ENCODE assay signal across 17 cellular contexts in the genomic region with DNA sequence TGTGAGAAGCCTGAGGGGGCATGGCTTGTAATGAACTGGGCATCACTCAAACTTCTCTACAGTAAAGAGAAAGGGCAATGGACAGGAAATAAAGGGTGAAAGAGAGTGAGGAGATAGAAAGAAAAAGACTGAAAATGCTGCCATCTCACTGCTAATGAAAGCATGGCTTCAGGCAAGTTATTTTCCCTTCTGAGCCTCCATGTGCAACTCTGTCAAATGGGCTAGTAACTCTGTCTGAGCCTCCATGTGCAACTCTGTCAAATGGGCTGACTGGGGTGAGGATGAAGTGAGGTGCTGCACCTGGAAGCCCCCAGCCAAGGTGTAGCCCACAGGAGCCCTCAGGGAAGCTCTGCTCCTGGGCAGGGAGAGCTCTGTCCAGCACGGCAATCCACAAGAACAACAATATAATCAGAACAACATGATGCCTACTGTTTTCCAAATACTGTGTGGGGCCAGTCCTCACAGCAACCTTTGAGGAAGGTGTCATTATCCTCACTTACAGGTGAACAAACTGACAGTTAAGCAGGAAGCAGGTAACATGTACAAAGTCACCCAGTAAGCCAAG.
DNase-seq lines count a peak whose midpoint lies in the region; ATAC-seq, FAIRE-seq and TF ChIP-seq lines count a peak whose summit lies in the region.
"Had no signal": no experiment of that assay in that cellular context is flagged by ENCODE, and none has a peak within 500 bp of the region (broad histone marks: within the 10 kb centered on the region; RNA-seq: fewer than 3 reads in every experiment).

No MANE protein-coding gene starts in this region.

- SMC1A ChIA-PET in GM12878 (lab: Charles Lee; ENCODE audit: uncharacterized antibody, unreplicated experiment), result no interaction called here

- H3K4me3 ChIP-seq in HepG2 (replicated peaks in 1 of 3; ENCODE audit: insufficient read depth in 1 of 3, low read depth in 2 of 3, low read length in 3 of 3) (no peak overlapping the region), right lobe of liver (no peak overlapping the region), GM12878 (no peak overlapping the region), neural progenitor cell (no peak overlapping the region)
- H3K4me3 ChIP-seq: BLaER1 had no signal

- H3K9ac ChIP-seq in HepG2 (ENCODE audit: insufficient read depth, low read depth, low read length) (no peak overlapping the region), GM12878 (ENCODE audit: control insufficient read depth, insufficient read depth, low read length) (no peak overlapping the region), neural progenitor cell (no peak overlapping the region)
- H3K9ac ChIP-seq: BLaER1 had no signal

- H3K9me3 ChIP-seq in HepG2 (ENCODE audit: low read length) (no peaks in the 10 kb centered on the region), right lobe of liver (no peaks in the 10 kb centered on the region), GM12878 (replicated peaks; ENCODE audit: control insufficient read depth, insufficient read depth, low read length) (no peaks in the 10 kb centered on the region), neural progenitor cell (ENCODE audit: low read depth) (no peaks in the 10 kb centered on the region)
- H3K9me3 ChIP-seq: BLaER1 had no signal

- H3K4me1 ChIP-seq in HepG2 (ENCODE audit: insufficient read depth, low read length) (no peaks in the 10 kb centered on the region), right lobe of liver (no peaks in the 10 kb centered on the region), GM12878 (ENCODE audit: control insufficient read depth, insufficient read depth, low read length) (no peaks in the 10 kb centered on the region), neural progenitor cell (peaks cover 38% of the 10 kb centered on the region)
- H3K4me1 ChIP-seq: BLaER1 had no signal

- no peak overlapping the region for H3K4me3 Mint-ChIP-seq in neural progenitor cell
- H3K4me3 Mint-ChIP-seq in glutamatergic neuron (ENCODE audit: unreplicated experiment), result no peak overlapping the region
- H3K4me3 Mint-ChIP-seq: CD4-positive, alpha-beta memory T cell had no signal

- H3K79me2 ChIP-seq in HepG2 (ENCODE audit: insufficient read depth, low read length) (no peaks in the 10 kb centered on the region), GM12878 (ENCODE audit: control insufficient read depth, insufficient read depth, low read length) (no peaks in the 10 kb centered on the region), neural progenitor cell (ENCODE audit: low read depth) (no peaks in the 10 kb centered on the region)

- no peak overlapping the region for H2AFZ ChIP-seq in HepG2 (ENCODE audit: low read length)
- no peak overlapping the region for H2AFZ ChIP-seq in GM12878 (ENCODE audit: control insufficient read depth, low read depth, low read length)
- H2AFZ ChIP-seq in neural progenitor cell (replicated peaks), result no peak overlapping the region

- no peak for ATAC-seq in HepG2
- no peak for ATAC-seq in right lobe of liver
- no peak for ATAC-seq in GM12878
- ATAC-seq in GM19023 (IDR thresholded peaks at IDR 0.05; ENCODE audit: unreplicated experiment), result no peak

- FAIRE-seq in HepG2 (lab: Jason Lieb, UNC) (no peak), GM12878 (lab: Jason Lieb, UNC) (no peak)
- FAIRE-seq: GM19239, H54 had no signal

- H3K36me3 ChIP-seq in HepG2 (replicated peaks in 1 of 2; ENCODE audit: control insufficient read depth in 1 of 2, insufficient read depth in 2 of 2, low read length in 2 of 2) (no peaks in the 10 kb centered on the region), right lobe of liver (no peaks in the 10 kb centered on the region), GM12878 (ENCODE audit: control insufficient read depth in 2 of 2, insufficient read depth in 2 of 2, low read length in 1 of 2) (no peaks in the 10 kb centered on the region), neural progenitor cell (no peaks in the 10 kb centered on the region)
- H3K36me3 ChIP-seq: BLaER1 had no signal

- POLR2A ChIA-PET in HepG2 (lab: Yijun Ruan, JAX) (no interaction called here), GM12878 (lab: Charles Lee) (no interaction called here)

- TF ChIP-seq POLR2A in HepG2 (IDR thresholded peaks at IDR 0.05; ENCODE audit: insufficient read depth in 1 of 2, low read depth in 2 of 2, low read length in 2 of 2) (no peak), right lobe of liver (IDR thresholded peaks at IDR 0.05) (no peak), GM12878 (IDR thresholded peaks at IDR 0.05; ENCODE audit: low read depth, low read length) (no peak)

- no peak overlapping the region for H3K27ac Mint-ChIP-seq in neural progenitor cell
- no peak overlapping the region for H3K27ac Mint-ChIP-seq in glutamatergic neuron (ENCODE audit: unreplicated experiment)
- H3K27ac Mint-ChIP-seq: CD4-positive, alpha-beta memory T cell had no signal

- CTCF ChIA-PET in HepG2 (lab: Yijun Ruan, JAX; ENCODE audit: low intra/inter-chr PET ratio, low total read pairs) (no interaction called here), GM12878 (lab: Yijun Ruan, JAX) (no interaction called here)

- TF ChIP-seq CTCF in HepG2 (CRISPR knock-in tag; IDR thresholded peaks at IDR 0.05) (no peak), right lobe of liver (IDR thresholded peaks at IDR 0.05) (no peak), GM12878 (IDR thresholded peaks at IDR 0.05 in 2 of 3, conservative IDR thresholded peaks at IDR 0.05 in 1 of 3; ENCODE audit: control insufficient read depth in 2 of 3, extremely low read depth in 1 of 3, insufficient read depth in 1 of 3, low read depth in 3 of 3, low read length in 3 of 3) (no peak), neural progenitor cell (IDR thresholded peaks at IDR 0.05) (no peak), glutamatergic neuron (IDR thresholded peaks at IDR 0.05; ENCODE audit: partially characterized antibody, unreplicated experiment) (no peak)

- no peak overlapping the region for H3K27ac ChIP-seq in HepG2 (ENCODE audit: extremely low read length, insufficient read depth, low read length)
- H3K27ac ChIP-seq in right lobe of liver, result no peak overlapping the region
- no peak overlapping the region for H3K27ac ChIP-seq in GM12878 (ENCODE audit: control insufficient read depth, insufficient read depth)
- no peak overlapping the region for H3K27ac ChIP-seq in neural progenitor cell
- H3K27ac ChIP-seq: BLaER1 had no signal

- H3K9me3 Mint-ChIP-seq in neural progenitor cell (no peaks in the 10 kb centered on the region), glutamatergic neuron (ENCODE audit: unreplicated experiment) (no peaks in the 10 kb centered on the region)
- H3K9me3 Mint-ChIP-seq: CD4-positive, alpha-beta memory T cell had no signal

- no peaks in the 10 kb centered on the region for H4K20me1 ChIP-seq in HepG2 (ENCODE audit: insufficient read depth, low read length)
- H4K20me1 ChIP-seq in GM12878 (ENCODE audit: control insufficient read depth, insufficient read depth), result no peaks in the 10 kb centered on the region
- H4K20me1 ChIP-seq in neural progenitor cell (ENCODE audit: low read depth), result peaks cover 15% of the 10 kb centered on the region
- H4K20me1 ChIP-seq: BLaER1 had no signal

- H3F3A ChIP-seq in neural progenitor cell (ENCODE audit: low read depth), result peaks cover 6% of the 10 kb centered on the region

- H3K4me1 Mint-ChIP-seq in neural progenitor cell (peaks cover 18% of the 10 kb centered on the region), glutamatergic neuron (ENCODE audit: low read depth, unreplicated experiment) (peaks cover 11% of the 10 kb centered on the region)
- H3K4me1 Mint-ChIP-seq: CD14-positive monocyte; CD4-positive, alpha-beta memory T cell had no signal

- intact Hi-C loops in HepG2 (cut with micrococcal nuclease; ENCODE audit: unreplicated experiment), result no loop called here
- intact Hi-C loops in right lobe of liver (cut with DNase I), result no loop called here
- intact Hi-C loops in GM12878 (cut with micrococcal nuclease; ENCODE audit: unreplicated experiment), result no loop called here

- no peak for TF ChIP-seq RAD21 in HepG2 (CRISPR knock-in tag; IDR thresholded peaks at IDR 0.05)
- TF ChIP-seq RAD21 in GM12878 (IDR thresholded peaks at IDR 0.05; ENCODE audit: insufficient read depth, low read depth, low read length), result no peak

- 83% methylated on average over 1 of the region's 1 CpG for WGBS in HepG2 (ENCODE audit: low lambda C conversion rate)
- no CpG with 5 or more reads among the region's 1 CpG for WGBS in right lobe of liver (ENCODE audit: insufficient coverage, low coverage, low lambda C conversion rate, missing lambda C conversion rate)
- WGBS in GM12878 (ENCODE audit: insufficient coverage, insufficient replicate concordance, low lambda C conversion rate, missing lambda C conversion rate), result 50% methylated on average over 1 of the region's 1 CpG

- TF ChIP-seq EP300 in HepG2 (IDR thresholded peaks at IDR 0.05; ENCODE audit: low read depth in 2 of 2, low read length in 2 of 2), result no peak
- no peak for TF ChIP-seq EP300 in HepG2 (CRISPR knock-in tag; IDR thresholded peaks at IDR 0.05; ENCODE audit: borderline replicate concordance)
- TF ChIP-seq EP300 in GM12878 (IDR thresholded peaks at IDR 0.05; ENCODE audit: borderline replicate concordance in 1 of 2, control insufficient read depth in 1 of 2, low read depth in 2 of 2, low read length in 2 of 2), result no peak

- in situ Hi-C loops in HepG2 (cut with HindIII; ENCODE audit: extremely low pct_ligation_motif_present, low pct_unique_long_range_greater_than_20kb), result no loop called here
- in situ Hi-C loops in GM12878 (cut with MboI), result no loop called here

- DNase-seq in HepG2 (ENCODE audit: low spot score) (no peak), right lobe of liver (no peak), GM12878 (ENCODE audit: low read depth, low spot score) (no peak), neural progenitor cell (ENCODE audit: low spot score) (no peak), NCI-H2171 treated with DMSO at 0.1 percent for 48 hours (lab: John Stamatoyannopoulos, UW) (no peak), glutamatergic neuron (no peak)
- DNase-seq: 8988T; CD4-positive, alpha-beta memory T cell; DMS153; DMS79; GDM1; KBM-7 had no signal

- RAD21 ChIA-PET in GM12878 (lab: Charles Lee; ENCODE audit: unreplicated experiment), result no interaction called here

- H3K4me2 ChIP-seq in HepG2 (ENCODE audit: low read depth, low read length) (no peak overlapping the region), GM12878 (ENCODE audit: control insufficient read depth, insufficient read depth) (no peak overlapping the region), neural progenitor cell (peak overlapping the region; percentile 70)
- H3K4me2 ChIP-seq: BLaER1 had no signal

- H3K27me3 Mint-ChIP-seq in neural progenitor cell (ENCODE audit: insufficient read depth, low read depth) (peaks cover 8% of the 10 kb centered on the region), glutamatergic neuron (ENCODE audit: unreplicated experiment) (peaks cover under 1% of the 10 kb centered on the region)

- BruUV-seq in HepG2 (replicated peaks; lab: Mats Ljungman, UMichigan), result no TSS peak
- BruUV-seq in GM12878 (replicated peaks; lab: Mats Ljungman, UMichigan), result no TSS peak

- no peaks in the 10 kb centered on the region for H3K36me3 Mint-ChIP-seq in neural progenitor cell
- no peaks in the 10 kb centered on the region for H3K36me3 Mint-ChIP-seq in glutamatergic neuron (ENCODE audit: unreplicated experiment)
- H3K36me3 Mint-ChIP-seq: CD14-positive monocyte; CD4-positive, alpha-beta memory T cell had no signal

- H3K27me3 ChIP-seq in HepG2 (ENCODE audit: control insufficient read depth in 1 of 2, insufficient read depth in 2 of 2, low read length in 2 of 2) (0 out of 5 replicates have a peak, but pooled peaks cover 0 to 6% of the 10 kb centered on the region in 2 experiments), right lobe of liver (no peaks in the 10 kb centered on the region), GM12878 (replicated peaks in 1 of 2; ENCODE audit: control insufficient read depth in 2 of 2, insufficient read depth in 2 of 2, low read length in 1 of 2) (peaks cover 1 to 4% of the 10 kb centered on the region in 2 experiments; a peak in 3 of 4 replicates), neural progenitor cell (peaks cover 59% of the 10 kb centered on the region)
- H3K27me3 ChIP-seq: BLaER1 had no signal
